In genomic region chr2:151650456-151650855, GRCh38 we compare ENCODE assay signal across 30 cellular contexts.
"Had no signal": no experiment of that assay in that cellular context is flagged by ENCODE, and none has a peak within 500 bp of the region (broad histone marks: within the 10 kb centered on the region; RNA-seq: fewer than 3 reads in every experiment).

No MANE protein-coding gene starts in this region.

- H3K36me3 ChIP-seq: ascending aorta, breast epithelium, cardiac muscle cell, colonic mucosa, heart left ventricle had no signal

- DNase-seq: activated CD4-positive, alpha-beta memory T cell treated with anti-CD3 and anti-CD28 coated beads for 36 hours; activated CD4-positive, alpha-beta T cell treated with anti-CD3 and anti-CD28 coated beads for 36 hours; activated CD4-positive, alpha-beta T cell treated with anti-CD3 and anti-CD28 coated beads, Interleukin-2, amount 10 ng/mL, durations not matched to agents 24 days and 14 days; activated CD4-positive, CD25-positive, alpha-beta regulatory T cell; activated CD4-positive, CD25-positive, alpha-beta regulatory T cell treated with anti-CD3 and anti-CD28 coated beads, Interleukin-2, amount 50 U/mL, for 72 hours; activated CD8-positive, alpha-beta memory T cell treated with anti-CD3 and anti-CD28 coated beads, Interleukin-2, amount 10 ng/mL, durations not matched to agents 7 days and 5 days; activated CD8-positive, alpha-beta memory T cell treated with anti-CD3 and anti-CD28 coated beads, Interleukin-2, amount 50 U/mL, for 4 hours; activated CD8-positive, alpha-beta T cell treated with anti-CD3 and anti-CD28 coated beads, Interleukin-2, amount 10 ng/mL, durations not matched to agents 7 days and 5 days; activated gamma-delta T cell; activated naive CD4-positive, alpha-beta T cell; activated naive CD4-positive, alpha-beta T cell treated with anti-CD3 and anti-CD28 coated beads, Interleukin-2, amount 10 ng/mL, durations not matched to agents 7 days and 5 days; activated naive CD8-positive, alpha-beta T cell treated with anti-CD3 and anti-CD28 coated beads, Interleukin-2, amount 10 ng/mL, durations not matched to agents 7 days and 5 days; activated T-cell treated with anti-CD3 and anti-CD28 coated beads, Interleukin-2, amount 50 U/mL, for 24 hours; activated T-cell treated with anti-CD3 and anti-CD28 coated beads, Interleukin-2, amount 50 U/mL, for 72 hours; central memory CD4-positive, alpha-beta T cell; cerebellar nuclear complex; colonic mucosa; dorsolateral prefrontal cortex; effector memory CD4-positive, alpha-beta T cell; endodermal cell; foreskin fibroblast; glutamatergic neuron; heart left ventricle; T-helper 2 cell had no signal

- H3K4me1 ChIP-seq: ascending aorta, breast epithelium, colonic mucosa, heart left ventricle had no signal

- H3K4me3 ChIP-seq: ascending aorta, breast epithelium, cardiac muscle cell, colonic mucosa, dorsolateral prefrontal cortex, heart left ventricle had no signal

- H3K27ac ChIP-seq: ascending aorta, breast epithelium, cardiac muscle cell, colonic mucosa, dorsolateral prefrontal cortex, heart left ventricle had no signal

- H3K9me3 ChIP-seq: ascending aorta, colonic mucosa had no signal

- H3K27me3 ChIP-seq: ascending aorta, breast epithelium, cardiac muscle cell, colonic mucosa, dorsolateral prefrontal cortex, heart left ventricle had no signal

- FAIRE-seq: frontal cortex had no signal

- ATAC-seq: activated CD4-positive, alpha-beta T cell treated with anti-CD3 and anti-CD28 coated beads for 36 hours; activated CD8-positive, alpha-beta memory T cell treated with anti-CD3 and anti-CD28 coated beads, Interleukin-2, amount 10 ng/mL, durations not matched to agents 7 days and 5 days; activated CD8-positive, alpha-beta T cell treated with anti-CD3 and anti-CD28 coated beads, Interleukin-2, amount 10 ng/mL, durations not matched to agents 7 days and 5 days; activated naive CD4-positive, alpha-beta T cell treated with anti-CD3 and anti-CD28 coated beads, Interleukin-2, amount 50 U/mL, for 72 hours; activated T-cell treated with anti-CD3 and anti-CD28 coated beads, Interleukin-2, amount 50 U/mL, for 72 hours; esophagus mucosa had no signal
